8 cellular contexts compared by ENCODE assay signal in genomic region chr3:49405571-49405970, GRCh38. TPM values are rescaled to one million over a fixed set of nuclear protein-coding genes. Genes with fewer than 3 reads are reported as not detected.
DNase-seq lines count a peak whose midpoint lies in the region; ATAC-seq and TF ChIP-seq lines count a peak whose summit lies in the region.
"Not testable (repeated sequence)": the region's sequence is repeated elsewhere in the genome, so short reads cannot be mapped to it uniquely, and the experiment has no call there.

No MANE protein-coding gene starts in this region.

- peaks cover 7 to 30% of the 10 kb centered on the region in 2 donors for H3K36me3 Mint-ChIP-seq in CD4-positive, alpha-beta memory T cell
- H3K36me3 Mint-ChIP-seq in activated naive CD4-positive, alpha-beta T cell treated with anti-CD3 and anti-CD28 coated beads, Interleukin-2, amount 50 U/mL, for 24 hours = not testable (repeated sequence)
- peaks cover 13 to 31% of the 10 kb centered on the region in 2 donors for H3K36me3 Mint-ChIP-seq in stimulated activated naive B cell treated with anti-CD40 and anti-IgM and Interleukin-4, amounts not matched to agents 10 μg/mL and 1 μg/mL and 100 μg/mL, for 72 hours

- H3K27ac Mint-ChIP-seq in CD4-positive, alpha-beta memory T cell = peak overlapping the region in 4 of 7 donors; percentile 39 to 85 (median 73)
- peak overlapping the region; percentile 33 for H3K27ac Mint-ChIP-seq in activated naive CD4-positive, alpha-beta T cell treated with anti-CD3 and anti-CD28 coated beads, Interleukin-2, amount 50 U/mL, for 24 hours
- peak overlapping the region; percentile 60 for H3K27ac Mint-ChIP-seq in stimulated activated naive B cell treated with anti-CD40 and anti-IgM and Interleukin-4, amounts not matched to agents 10 μg/mL and 1 μg/mL and 100 μg/mL, for 72 hours

- not testable (repeated sequence) for TF ChIP-seq EP300 in esophagus muscularis mucosa (IDR thresholded peaks at IDR 0.05)

- peaks cover 82% of the 10 kb centered on the region for H4K20me1 ChIP-seq in osteoblast (ENCODE audit: insufficient read depth, low read length)

- H3K27me3 Mint-ChIP-seq in CD4-positive, alpha-beta memory T cell; activated naive CD4-positive, alpha-beta T cell treated with anti-CD3 and anti-CD28 coated beads, Interleukin-2, amount 50 U/mL, for 24 hours; stimulated activated naive B cell treated with anti-CD40 and anti-IgM and Interleukin-4, amounts not matched to agents 10 μg/mL and 1 μg/mL and 100 μg/mL, for 72 hours: not testable (repeated sequence)

- peak overlapping the region in 4 of 8 donors; percentile 15 to 78 (median 36) for H3K4me3 Mint-ChIP-seq in CD4-positive, alpha-beta memory T cell
- peak overlapping the region; percentile 12 for H3K4me3 Mint-ChIP-seq in activated naive CD4-positive, alpha-beta T cell treated with anti-CD3 and anti-CD28 coated beads, Interleukin-2, amount 50 U/mL, for 24 hours
- H3K4me3 Mint-ChIP-seq in stimulated activated naive B cell treated with anti-CD40 and anti-IgM and Interleukin-4, amounts not matched to agents 10 μg/mL and 1 μg/mL and 100 μg/mL, for 72 hours = peak overlapping the region in 1 of 2 donors; percentile 26

- H3K9me3 Mint-ChIP-seq in CD4-positive, alpha-beta memory T cell; activated naive CD4-positive, alpha-beta T cell treated with anti-CD3 and anti-CD28 coated beads, Interleukin-2, amount 50 U/mL, for 24 hours; stimulated activated naive B cell treated with anti-CD40 and anti-IgM and Interleukin-4, amounts not matched to agents 10 μg/mL and 1 μg/mL and 100 μg/mL, for 72 hours: not testable (repeated sequence)

- intact Hi-C loops in CD4-positive, alpha-beta memory T cell (cut with micrococcal nuclease); esophagus muscularis mucosa (cut with DNase I); uterus (cut with DNase I; ENCODE audit: low total_unique reads): not testable (repeated sequence)

- not testable (repeated sequence) for ATAC-seq in RWPE2 (ENCODE audit: low read depth); stimulated activated naive B cell treated with anti-CD40 and anti-IgM and Interleukin-4, amounts not matched to agents 10 μg/mL and 1 μg/mL and 100 μg/mL, for 72 hours (replicated peaks)

- not testable (repeated sequence) for H3K36me3 ChIP-seq in CD4-positive, alpha-beta memory T cell (ENCODE audit: insufficient read depth, low read length); uterus
- H3K36me3 ChIP-seq in RWPE2 (ENCODE audit: low read depth) (peaks cover 43% of the 10 kb centered on the region), esophagus muscularis mucosa (peaks cover 0 to 10% (median 6%) of the 10 kb centered on the region in 4 donors), osteoblast (ENCODE audit: insufficient read depth, low read length) (peaks cover 16% of the 10 kb centered on the region)

- POLR2A ChIA-PET in CD4-positive, alpha-beta memory T cell (lab: Charles Lee; ENCODE audit: partially characterized antibody) = interaction anchor here (0.6 to 2.4 kb wide), 2 partner anchors 55 to 65 kb away, joined by 3 to 9 read pairs; partner anchors contain the start of gene USP4

- not testable (repeated sequence) for TF ChIP-seq POLR2A in esophagus muscularis mucosa (IDR thresholded peaks at IDR 0.05; ENCODE audit: low read depth); uterus (IDR thresholded peaks at IDR 0.05)

- peak overlapping the region; percentile 50 for H3K4me2 ChIP-seq in osteoblast (ENCODE audit: insufficient read depth, low read length)

- TF ChIP-seq CTCF in RWPE2 (IDR thresholded peaks at IDR 0.05; ENCODE audit: poor library complexity, severe bottlenecking); esophagus muscularis mucosa (IDR thresholded peaks at IDR 0.05); osteoblast (IDR thresholded peaks at IDR 0.05; ENCODE audit: extremely low read depth, low read depth, low read length); uterus (IDR thresholded peaks at IDR 0.05): not testable (repeated sequence)

- not testable (repeated sequence) for H3K4me3 ChIP-seq in CD4-positive, alpha-beta memory T cell (ENCODE audit: low read length in 2 of 2); RWPE2 (ENCODE audit: severe bottlenecking); osteoblast (ENCODE audit: insufficient read depth, low read length); uterus
- H3K4me3 ChIP-seq in esophagus muscularis mucosa = peak overlapping the region in 3 of 4 donors; percentile 3 to 27 (median 17)

- H3K79me2 ChIP-seq in osteoblast (ENCODE audit: insufficient read depth, low read length) = peaks cover 98% of the 10 kb centered on the region

- peaks cover 49 to 75% (median 56%) of the 10 kb centered on the region in 4 donors for H3K4me1 Mint-ChIP-seq in CD4-positive, alpha-beta memory T cell
- H3K4me1 Mint-ChIP-seq in activated naive CD4-positive, alpha-beta T cell treated with anti-CD3 and anti-CD28 coated beads, Interleukin-2, amount 50 U/mL, for 24 hours = peaks cover 58% of the 10 kb centered on the region
- H3K4me1 Mint-ChIP-seq in stimulated activated naive B cell treated with anti-CD40 and anti-IgM and Interleukin-4, amounts not matched to agents 10 μg/mL and 1 μg/mL and 100 μg/mL, for 72 hours = peaks cover 30 to 61% of the 10 kb centered on the region in 2 donors

- not testable (repeated sequence) for H3K27me3 ChIP-seq in CD4-positive, alpha-beta memory T cell (ENCODE audit: insufficient read depth, low read length); RWPE2 (ENCODE audit: insufficient read depth, poor library complexity, severe bottlenecking); esophagus muscularis mucosa; osteoblast (ENCODE audit: insufficient read depth, low read length); uterus

- H2AFZ ChIP-seq in osteoblast (ENCODE audit: low read length) = not testable (repeated sequence)

- 18% methylated on average over 9 of the region's 9 CpGs for WGBS in esophagus muscularis mucosa

- CTCF ChIA-PET in CD4-positive, alpha-beta memory T cell (lab: Charles Lee; ENCODE audit: partially characterized antibody) = interaction anchor here (0.5 to 1.6 kb wide), 2 partner anchors 66 to 1835 kb away, joined by 3 to 6 read pairs; partner anchors contain the start of gene USP4

- H3K4me1 ChIP-seq in CD4-positive, alpha-beta memory T cell (ENCODE audit: insufficient read depth, low read length) = peaks cover 79% of the 10 kb centered on the region
- H3K4me1 ChIP-seq in RWPE2 (ENCODE audit: insufficient read depth, poor library complexity, severe bottlenecking) (peaks cover 24% of the 10 kb centered on the region), esophagus muscularis mucosa (peaks cover 57 to 96% (median 88%) of the 10 kb centered on the region in 4 donors), osteoblast (ENCODE audit: insufficient read depth, low read length) (peaks cover 23% of the 10 kb centered on the region)
- H3K4me1 ChIP-seq in uterus = not testable (repeated sequence)

- H3K9me3 ChIP-seq in CD4-positive, alpha-beta memory T cell (ENCODE audit: control insufficient read depth in 1 of 2, low read length in 2 of 2); RWPE2 (ENCODE audit: severe bottlenecking); esophagus muscularis mucosa; osteoblast (ENCODE audit: low read depth, low read length); uterus: not testable (repeated sequence)

- H3K27ac ChIP-seq in CD4-positive, alpha-beta memory T cell (ENCODE audit: low read depth, low read length) = not testable (repeated sequence)
- H3K27ac ChIP-seq in RWPE2 (ENCODE audit: poor library complexity, severe bottlenecking) (peak overlapping the region; percentile 7), esophagus muscularis mucosa (replicated peaks in 1 of 4) (peak overlapping the region; percentile 63 to 100 (median 98)), osteoblast (ENCODE audit: low read depth, low read length) (peak overlapping the region; percentile 10), uterus (peak overlapping the region; percentile 33 to 38)

- not testable (repeated sequence) for DNase-seq in CD4-positive, alpha-beta memory T cell; RWPE2 (ENCODE audit: low spot score); esophagus muscularis mucosa (ENCODE audit: extremely low spot score); osteoblast (ENCODE audit: insufficient read length, low spot score, missing footprints); stimulated activated naive B cell treated with anti-CD40 and anti-IgM and Interleukin-4, amounts not matched to agents 10 μg/mL and 1 μg/mL and 100 μg/mL, for 72 hours; uterus
- DNase-seq in left kidney (ENCODE audit: low read depth, low spot score) = peak; percentile 16

RNA-seq across cellular contexts. Expression of gene RHOA, which starts 6.2 kb away (rescaled TPM):
- 100 to 1,000 TPM; 246 to 269 TPM for total RNA-seq in CD4-positive, alpha-beta memory T cell
- polyA plus RNA-seq in CD4-positive, alpha-beta memory T cell = 100 to 1,000 TPM; 616 to 784 TPM
- total RNA-seq in esophagus muscularis mucosa (100 to 1,000 TPM; 380 to 521 (median 480) TPM), osteoblast (860 and 899 TPM in 2 replicates), uterus (100 to 1,000 TPM; 282 to 493 (median 419) TPM)

RNA-seq across cellular contexts. Expression of gene TCTA, which starts 6.7 kb away (rescaled TPM):
- total RNA-seq in CD4-positive, alpha-beta memory T cell = 10 to 100 TPM; 38.0 to 39.0 TPM
- polyA plus RNA-seq in CD4-positive, alpha-beta memory T cell = 10 to 100 TPM; 27.8 to 37.8 TPM
- total RNA-seq in esophagus muscularis mucosa (10 to 100 TPM; 22.0 to 29.8 (median 26.2) TPM), osteoblast (35.8 and 37.4 TPM in 2 replicates), uterus (10 to 100 TPM in 3 of 4 donors, 1 to 10 TPM in 1; 2.1 to 26.0 (median 18.7) TPM)

RNA-seq across cellular contexts. Expression of gene AMT, which starts 16.7 kb away (rescaled TPM):
- 1 to 10 TPM; 6.4 to 7.6 TPM for total RNA-seq in CD4-positive, alpha-beta memory T cell
- under 1 TPM; 0.15 to 0.83 TPM for polyA plus RNA-seq in CD4-positive, alpha-beta memory T cell
- total RNA-seq in esophagus muscularis mucosa (1 to 10 TPM; 1.7 to 5.8 (median 3.8) TPM), osteoblast (1.1 and 1.2 TPM in 2 replicates), uterus (10 to 100 TPM in 3 of 4 donors, 1 to 10 TPM in 1; 1.5 to 17.9 (median 14.0) TPM)

RNA-seq across cellular contexts. Expression of gene NICN1, which starts 23.6 kb away (rescaled TPM):
- total RNA-seq in CD4-positive, alpha-beta memory T cell = 10 to 100 TPM; 16.7 to 17.8 TPM
- polyA plus RNA-seq in CD4-positive, alpha-beta memory T cell = 1 to 10 TPM; 4.1 to 6.2 TPM
- total RNA-seq in esophagus muscularis mucosa = 10 to 100 TPM in 1 of 4 donors, 1 to 10 TPM in 3; 4.5 to 11.4 (median 7.4) TPM
- 3.8 and 4.7 TPM in 2 replicates for total RNA-seq in osteoblast
- 10 to 100 TPM in 1 of 4 donors, 1 to 10 TPM in 3; 4.4 to 23.4 (median 6.8) TPM for total RNA-seq in uterus

RNA-seq across cellular contexts. Expression of gene GPX1, which starts 47.4 kb away (rescaled TPM):
- 10 to 100 TPM; 75.7 to 77.7 TPM for total RNA-seq in CD4-positive, alpha-beta memory T cell
- polyA plus RNA-seq in CD4-positive, alpha-beta memory T cell = 100 to 1,000 TPM; 124 to 177 TPM
- total RNA-seq in esophagus muscularis mucosa (100 to 1,000 TPM; 154 to 295 (median 226) TPM), osteoblast (174 and 183 TPM in 2 replicates), uterus (100 to 1,000 TPM in 2 of 4 donors, 10 to 100 TPM in 2; 40.2 to 450 (median 81.2) TPM)
